23 cellular contexts compared by ENCODE assay signal in genomic region chr6:52422156-52422555, GRCh38.
"Had no signal": no experiment of that assay in that cellular context is flagged by ENCODE, and none has a peak within 500 bp of the region (broad histone marks: within the 10 kb centered on the region; RNA-seq: fewer than 3 reads in every experiment).

No MANE protein-coding gene starts in this region.

- H3K4me3 ChIP-seq: hepatocyte, lower lobe of right lung, ovary, prostate gland, thyroid gland, upper lobe of right lung had no signal

- H2AFZ ChIP-seq: hepatocyte had no signal

- H3K9me3 ChIP-seq: lower lobe of right lung, ovary, prostate gland, thyroid gland, upper lobe of right lung had no signal

- H3K27ac ChIP-seq: hepatocyte, lower lobe of right lung, ovary, prostate gland, thyroid gland, upper lobe of right lung had no signal

- H3K4me1 ChIP-seq: prostate gland had no signal

- ATAC-seq: activated CD8-positive, alpha-beta T cell treated with anti-CD3 and anti-CD28 coated beads, Interleukin-2, amount 10 ng/mL, durations not matched to agents 7 days and 5 days; left lobe of liver; lower lobe of right lung; naive thymus-derived CD4-positive, alpha-beta T cell; upper lobe of right lung had no signal

- FAIRE-seq: frontal cortex had no signal

- H3K27me3 ChIP-seq: hepatocyte, ovary, thyroid gland, upper lobe of right lung had no signal

- H3K36me3 ChIP-seq: ovary, prostate gland, thyroid gland, upper lobe of right lung had no signal

- DNase-seq: activated CD4-positive, alpha-beta T cell treated with anti-CD3 and anti-CD28 coated beads for 1 hour; activated CD4-positive, alpha-beta T cell treated with anti-CD3 and anti-CD28 coated beads, Interleukin-2, amount 50 U/mL, for 1 hour; activated CD8-positive, alpha-beta T cell treated with anti-CD3 and anti-CD28 coated beads, Interleukin-2, amount 10 ng/mL, durations not matched to agents 7 days and 5 days; activated gamma-delta T cell treated with Interleukin-2 at 50 U/mL for 16 hours; aorta; caudate nucleus; dermis blood vessel endothelial cell; effector CD8-positive, alpha-beta T cell; erythroblast; glutamatergic neuron; immature natural killer cell; lower lobe of right lung; naive thymus-derived CD4-positive, alpha-beta T cell; ovary; stimulated activated CD4-positive, alpha-beta T cell treated with anti-CD3 and anti-CD28 coated beads, Interleukin-1b, Interleukin-23, amount 100 ng/mL, for 48 hours; substantia nigra; T-helper 9 cell; thyroid gland; upper lobe of right lung had no signal
